ENCODE assay signal across 10 cellular contexts in genomic region chr2:141534671-141535359, GRCh38.
DNase-seq lines count a peak whose midpoint lies in the region; ATAC-seq and TF ChIP-seq lines count a peak whose summit lies in the region.
"Had no signal": no experiment of that assay in that cellular context is flagged by ENCODE, and none has a peak within 500 bp of the region (broad histone marks: within the 10 kb centered on the region; RNA-seq: fewer than 3 reads in every experiment).

No MANE protein-coding gene starts in this region.

- no peaks in the 10 kb centered on the region for H3K27me3 ChIP-seq in heart right ventricle
- H3K27me3 ChIP-seq: colonic mucosa had no signal

- H3K4me3 Mint-ChIP-seq in naive B cell, result peak overlapping the region; percentile 35 to 88 (median 69)
- no peak overlapping the region for H3K4me3 Mint-ChIP-seq in activated CD4-positive, alpha-beta memory T cell treated with anti-CD3 and anti-CD28 coated beads for 36 hours

- H3K9me3 ChIP-seq in heart right ventricle, result no peaks in the 10 kb centered on the region
- H3K9me3 ChIP-seq: colonic mucosa had no signal

- H3K27ac ChIP-seq in heart right ventricle, result no peak overlapping the region
- H3K27ac ChIP-seq: colonic mucosa had no signal

- H3K27ac Mint-ChIP-seq in naive B cell, result peak overlapping the region; percentile 65 to 96 (median 78)
- no peak overlapping the region for H3K27ac Mint-ChIP-seq in activated CD4-positive, alpha-beta memory T cell treated with anti-CD3 and anti-CD28 coated beads for 36 hours

- intact Hi-C loops in activated CD4-positive, alpha-beta memory T cell treated with anti-CD3 and anti-CD28 coated beads for 36 hours (cut with micrococcal nuclease), result no loop called here
- intact Hi-C loops in Right ventricle myocardium superior (cut with DNase I) (no loop called here), heart right ventricle (cut with DNase I) (no loop called here)

- no peaks in the 10 kb centered on the region for H3K9me3 Mint-ChIP-seq in naive B cell
- peaks cover 6% of the 10 kb centered on the region for H3K9me3 Mint-ChIP-seq in activated CD4-positive, alpha-beta memory T cell treated with anti-CD3 and anti-CD28 coated beads for 36 hours

- CTCF ChIA-PET in activated CD4-positive, alpha-beta memory T cell treated with anti-CD3 and anti-CD28 coated beads for 36 hours (lab: Charles Lee), result no interaction called here

- no peaks in the 10 kb centered on the region for H3K27me3 Mint-ChIP-seq in naive B cell
- no peaks in the 10 kb centered on the region for H3K27me3 Mint-ChIP-seq in activated CD4-positive, alpha-beta memory T cell treated with anti-CD3 and anti-CD28 coated beads for 36 hours

- H3K4me1 Mint-ChIP-seq in naive B cell, result peaks cover 26 to 32% (median 28%) of the 10 kb centered on the region in 3 donors
- no peaks in the 10 kb centered on the region for H3K4me1 Mint-ChIP-seq in activated CD4-positive, alpha-beta memory T cell treated with anti-CD3 and anti-CD28 coated beads for 36 hours (ENCODE audit: low read depth)

- no peaks in the 10 kb centered on the region for H3K36me3 ChIP-seq in heart right ventricle
- H3K36me3 ChIP-seq: colonic mucosa had no signal

- no peak for TF ChIP-seq CTCF in heart right ventricle (IDR thresholded peaks at IDR 0.05)

- no peaks in the 10 kb centered on the region for H3K4me1 ChIP-seq in heart right ventricle
- H3K4me1 ChIP-seq: colonic mucosa had no signal

- H3K4me3 ChIP-seq in heart right ventricle, result no peak overlapping the region
- H3K4me3 ChIP-seq: colonic mucosa had no signal

- H3K36me3 Mint-ChIP-seq in naive B cell, result no peaks in the 10 kb centered on the region
- H3K36me3 Mint-ChIP-seq in activated CD4-positive, alpha-beta memory T cell treated with anti-CD3 and anti-CD28 coated beads for 36 hours, result no peaks in the 10 kb centered on the region

- ATAC-seq in GM19025 (IDR thresholded peaks at IDR 0.05; ENCODE audit: low read depth, unreplicated experiment) (peak; percentile 49), HG02884 (IDR thresholded peaks at IDR 0.05; ENCODE audit: unreplicated experiment) (peak; percentile 87), naive B cell (ENCODE audit: low read depth in 2 of 2) (peak; percentile 78 to 81), Right ventricle myocardium superior (ENCODE audit: poor library complexity) (no peak), heart right ventricle (no peak)
- ATAC-seq: left cardiac atrium had no signal

- DNase-seq in MV-4-11 (lab: John Stamatoyannopoulos, UW), result peak; percentile 92
- peak; percentile 33 for DNase-seq in naive B cell
- no peak for DNase-seq in activated CD4-positive, alpha-beta memory T cell treated with anti-CD3 and anti-CD28 coated beads for 36 hours
- DNase-seq in Right ventricle myocardium superior, result no peak
- no peak for DNase-seq in stimulated activated CD4-positive, alpha-beta T cell treated with anti-CD3 and anti-CD28 coated beads, Interleukin-4, amount 100 ng/mL, for 24 hours
- no peak for DNase-seq in heart right ventricle
- DNase-seq: colonic mucosa, left cardiac atrium had no signal

- POLR2A ChIA-PET in activated CD4-positive, alpha-beta memory T cell treated with anti-CD3 and anti-CD28 coated beads for 36 hours (lab: Charles Lee), result no interaction called here

- WGBS in heart right ventricle, 2 donors, result 55 to 57% methylated on average over 4 of the region's 4 CpGs

Comparison
In these comparisons a context has a peak if more than half of its experiments do, and no peak if none do; other contexts are left out.
1. ATAC-seq: peak in GM19025 (single experiment), HG02884 (single experiment) and naive B cell (2 of 2); none in Right ventricle myocardium superior (single experiment) and heart right ventricle (0 of 8).
2. DNase-seq: peak in MV-4-11 (single experiment) and naive B cell (single experiment); none in activated CD4-positive, alpha-beta memory T cell treated with anti-CD3 and anti-CD28 coated beads for 36 hours (single experiment), Right ventricle myocardium superior (single experiment), stimulated activated CD4-positive, alpha-beta T cell treated with anti-CD3 and anti-CD28 coated beads, Interleukin-4, amount 100 ng/mL, for 24 hours (single experiment) and heart right ventricle (0 of 2).